2 cellular contexts compared by ENCODE assay signal in the genomic region with DNA sequence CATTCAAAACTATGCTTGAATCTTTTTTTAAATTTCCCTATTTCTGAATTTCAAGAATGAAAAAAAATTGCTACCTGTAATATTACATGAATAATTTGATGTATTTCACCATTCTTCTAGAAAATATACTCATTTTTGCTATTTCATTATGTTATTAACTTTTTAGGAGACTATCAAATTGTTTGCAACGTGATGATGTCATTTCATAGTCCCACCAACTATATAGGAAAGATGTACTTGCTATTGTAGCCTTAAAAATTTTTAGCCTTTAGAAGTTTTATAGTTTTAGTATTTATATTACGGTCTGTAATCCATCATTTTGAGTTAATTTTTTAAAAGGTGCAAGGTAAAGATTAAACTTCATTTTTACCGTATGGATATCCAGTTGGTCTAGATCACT.
TF ChIP-seq lines count a peak whose summit lies in the region.

No MANE protein-coding gene starts in this region.

TF ChIP-seq in HEK293, 187 proteins besides CTCF, POLR2A, EP300 and RAD21 (continued from another document):
- TF ChIP-seq, protein P1, sequence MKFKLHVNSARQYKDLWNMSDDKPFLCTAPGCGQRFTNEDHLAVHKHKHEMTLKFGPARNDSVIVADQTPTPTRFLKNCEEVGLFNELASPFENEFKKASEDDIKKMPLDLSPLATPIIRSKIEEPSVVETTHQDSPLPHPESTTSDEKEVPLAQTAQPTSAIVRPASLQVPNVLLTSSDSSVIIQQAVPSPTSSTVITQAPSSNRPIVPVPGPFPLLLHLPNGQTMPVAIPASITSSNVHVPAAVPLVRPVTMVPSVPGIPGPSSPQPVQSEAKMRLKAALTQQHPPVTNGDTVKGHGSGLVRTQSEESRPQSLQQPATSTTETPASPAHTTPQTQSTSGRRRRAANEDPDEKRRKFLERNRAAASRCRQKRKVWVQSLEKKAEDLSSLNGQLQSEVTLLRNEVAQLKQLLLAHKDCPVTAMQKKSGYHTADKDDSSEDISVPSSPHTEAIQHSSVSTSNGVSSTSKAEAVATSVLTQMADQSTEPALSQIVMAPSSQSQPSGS (tag by site-specific recombination; IDR thresholded peaks at IDR 0.05; ENCODE audit: low read depth), result peak; percentile 65

TF ChIP-seq in K562, 482 proteins besides CTCF, POLR2A, EP300 and RAD21 (continued from another document):
- TF ChIP-seq ZNF592 (IDR thresholded peaks at IDR 0.05), result no peak
